Comparison of ENCODE assay signal across 8 cellular contexts in the genomic region with DNA sequence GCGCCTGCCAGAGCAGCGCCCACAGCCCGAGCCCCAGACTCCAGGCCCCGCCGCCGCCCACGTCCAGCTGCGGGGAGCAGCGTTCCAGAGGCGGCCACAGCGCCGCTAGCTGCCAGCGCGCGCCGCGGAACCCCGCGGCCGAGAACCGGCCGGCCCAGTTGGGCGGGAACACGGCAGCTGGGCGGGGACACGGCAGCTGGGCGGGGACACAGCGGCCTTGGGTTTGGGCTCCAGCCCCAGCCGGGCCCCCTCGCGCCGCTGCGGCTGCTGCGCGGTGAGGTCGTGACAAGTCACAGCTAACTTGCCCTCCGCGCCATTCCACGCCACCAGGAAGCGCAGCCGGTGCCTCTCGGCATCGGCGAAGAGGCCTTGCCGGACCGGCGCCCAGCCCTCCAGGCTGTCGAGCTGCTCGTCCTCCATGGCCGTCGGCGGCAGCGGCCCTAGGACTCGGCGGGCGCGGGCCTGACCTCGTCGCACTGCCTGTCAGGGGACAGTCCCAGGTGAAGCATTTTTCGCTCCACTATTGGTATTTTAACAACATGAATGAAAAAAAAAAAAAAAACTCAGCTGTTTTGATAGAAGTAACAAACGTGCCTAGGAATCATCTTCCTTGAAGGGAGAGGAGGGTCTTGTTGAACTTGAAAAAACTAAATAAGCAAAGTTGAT. TPM values are rescaled to one million over a fixed set of nuclear protein-coding genes. Genes with fewer than 3 reads are reported as not detected.
DNase-seq lines count a peak whose midpoint lies in the region; ATAC-seq and TF ChIP-seq lines count a peak whose summit lies in the region.
"Not testable (repeated sequence)": the region's sequence is repeated elsewhere in the genome, so short reads cannot be mapped to it uniquely, and the experiment has no call there.

No MANE protein-coding gene starts in this region.

- not testable (repeated sequence) for H3K4me1 ChIP-seq in CD8-positive, alpha-beta T cell (ENCODE audit: insufficient read depth, low read length)

- not testable (repeated sequence) for H3K27me3 Mint-ChIP-seq in CD8-positive, alpha-beta T cell (ENCODE audit: low read depth); activated naive CD8-positive, alpha-beta T cell treated with anti-CD3 and anti-CD28 coated beads, Interleukin-2, amount 50 U/mL, for 24 hours; nephron progenitor cell (ENCODE audit: low read depth, poor library complexity)

- POLR2A ChIA-PET in CD8-positive, alpha-beta T cell (lab: Charles Lee) = not testable (repeated sequence)

- H3K4me3 Mint-ChIP-seq in CD8-positive, alpha-beta T cell = peak overlapping the region; percentile 60
- peak overlapping the region; percentile 73 for H3K4me3 Mint-ChIP-seq in activated naive CD8-positive, alpha-beta T cell treated with anti-CD3 and anti-CD28 coated beads, Interleukin-2, amount 50 U/mL, for 24 hours
- peak overlapping the region; percentile 63 for H3K4me3 Mint-ChIP-seq in nephron progenitor cell

- H3K27ac ChIP-seq in CD8-positive, alpha-beta T cell (ENCODE audit: low read depth, low read length) = peak overlapping the region; percentile 37

- peak overlapping the region; percentile 39 for H3K4me3 ChIP-seq in CD8-positive, alpha-beta T cell (ENCODE audit: low read depth, low read length)

- H3K4me1 Mint-ChIP-seq in CD8-positive, alpha-beta T cell (ENCODE audit: low read depth); activated naive CD8-positive, alpha-beta T cell treated with anti-CD3 and anti-CD28 coated beads, Interleukin-2, amount 50 U/mL, for 24 hours; nephron progenitor cell: not testable (repeated sequence)

- DNase-seq in CD8-positive, alpha-beta T cell = peak in 6 of 7 experiments; percentile 19 to 74 (median 34)
- DNase-seq in T-helper 2 cell = peak in 4 of 5 experiments; percentile 0 to 74 (median 4)
- DNase-seq in activated naive CD8-positive, alpha-beta T cell treated with anti-CD3 and anti-CD28 coated beads, Interleukin-2, amount 50 U/mL, for 24 hours = peak; percentile 55
- DNase-seq in head of caudate nucleus = peak in 40 of 42 donors; percentile 2 to 73 (median 34)
- DNase-seq in nephron progenitor cell = peak; percentile 42
- DNase-seq in stimulated activated CD8-positive, alpha-beta memory T cell treated with anti-CD3 and anti-CD28 coated beads, Interleukin-15, amount 100 ng/mL, for 48 hours (ENCODE audit: low read depth in 2 of 2) = peak; percentile 21 to 29

- not testable (repeated sequence) for H3K9me3 ChIP-seq in CD8-positive, alpha-beta T cell (ENCODE audit: low read length)

- H3K36me3 Mint-ChIP-seq in CD8-positive, alpha-beta T cell; activated naive CD8-positive, alpha-beta T cell treated with anti-CD3 and anti-CD28 coated beads, Interleukin-2, amount 50 U/mL, for 24 hours (ENCODE audit: low read depth); nephron progenitor cell (ENCODE audit: low read depth): not testable (repeated sequence)

- not testable (repeated sequence) for H3K9me3 Mint-ChIP-seq in CD8-positive, alpha-beta T cell; activated naive CD8-positive, alpha-beta T cell treated with anti-CD3 and anti-CD28 coated beads, Interleukin-2, amount 50 U/mL, for 24 hours; nephron progenitor cell

- not testable (repeated sequence) for H3K27ac Mint-ChIP-seq in CD8-positive, alpha-beta T cell; nephron progenitor cell
- peak overlapping the region; percentile 62 for H3K27ac Mint-ChIP-seq in activated naive CD8-positive, alpha-beta T cell treated with anti-CD3 and anti-CD28 coated beads, Interleukin-2, amount 50 U/mL, for 24 hours

- ATAC-seq in CD8-positive, alpha-beta T cell = peak; percentile 92
- ATAC-seq in GM21447 (IDR thresholded peaks at IDR 0.05; ENCODE audit: unreplicated experiment) (peak; percentile 58), HG03432 (IDR thresholded peaks at IDR 0.05; ENCODE audit: unreplicated experiment) (peak; percentile 94)
- peak; percentile 95 for ATAC-seq in activated naive CD8-positive, alpha-beta T cell treated with anti-CD3 and anti-CD28 coated beads, Interleukin-2, amount 50 U/mL, for 24 hours

- TF ChIP-seq CTCF in CD8-positive, alpha-beta T cell (IDR thresholded peaks at IDR 0.05); nephron progenitor cell (IDR thresholded peaks at IDR 0.05): not testable (repeated sequence)

- H3K27me3 ChIP-seq in CD8-positive, alpha-beta T cell (ENCODE audit: insufficient read depth, low read length) = not testable (repeated sequence)

- CTCF ChIA-PET in CD8-positive, alpha-beta T cell (lab: Charles Lee) = not testable (repeated sequence)

- intact Hi-C loops in CD8-positive, alpha-beta T cell (cut with DNase I, micrococcal nuclease); head of caudate nucleus (cut with DNase I): not testable (repeated sequence)

- H3K36me3 ChIP-seq in CD8-positive, alpha-beta T cell (ENCODE audit: insufficient read depth, low read length) = not testable (repeated sequence)

RNA-seq across cellular contexts. Expression of gene GOLGA8N, which starts 56.6 kb away (rescaled TPM):
- total RNA-seq in CD8-positive, alpha-beta T cell = 1 to 10 TPM; 4.0 to 6.5 TPM

Comparison
In these comparisons a context has a peak if more than half of its experiments do, and no peak if none do; other contexts are left out.
1. Peak in every context shown above with its lines: DNase-seq, ATAC-seq, H3K4me3 ChIP-seq and H3K27ac ChIP-seq.
2. DNase-seq: peak in every context shown above with its lines; median percentile 55 in activated naive CD8-positive, alpha-beta T cell treated with anti-CD3 and anti-CD28 coated beads, Interleukin-2, amount 50 U/mL, for 24 hours; 42 in nephron progenitor cell; 34 in CD8-positive, alpha-beta T cell; 34 in head of caudate nucleus; 25 in stimulated activated CD8-positive, alpha-beta memory T cell treated with anti-CD3 and anti-CD28 coated beads, Interleukin-15, amount 100 ng/mL, for 48 hours; 4 in T-helper 2 cell.